21 cellular contexts compared by ENCODE assay signal in the genomic region with DNA sequence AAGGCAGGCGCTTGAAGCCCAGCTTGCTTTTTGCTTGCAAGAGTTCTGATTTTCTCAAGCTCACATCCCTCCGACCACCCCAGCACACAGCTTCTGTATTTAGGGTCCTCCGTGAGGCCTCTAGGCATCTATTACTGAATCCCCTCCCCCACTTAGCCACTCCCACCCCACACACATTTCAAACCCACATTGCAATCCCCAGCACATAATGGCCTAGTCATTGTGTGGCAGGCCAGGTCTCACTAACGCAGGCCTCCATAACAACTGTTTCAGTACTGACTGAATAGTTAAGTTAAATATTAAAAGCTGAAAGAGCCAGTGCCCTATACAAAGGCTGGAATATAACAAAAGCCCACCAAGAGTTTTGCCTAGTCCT.
"Had no signal": no experiment of that assay in that cellular context is flagged by ENCODE, and none has a peak within 500 bp of the region (broad histone marks: within the 10 kb centered on the region; RNA-seq: fewer than 3 reads in every experiment).

No MANE protein-coding gene starts in this region.

- H3K27me3 Mint-ChIP-seq: activated CD4-positive, alpha-beta T cell treated with anti-CD3 and anti-CD28 coated beads for 36 hours; activated CD8-positive, alpha-beta memory T cell treated with anti-CD3 and anti-CD28 coated beads, Interleukin-2, amount 10 ng/mL, durations not matched to agents 7 days and 5 days; activated CD8-positive, alpha-beta T cell treated with anti-CD3 and anti-CD28 coated beads for 36 hours; activated naive CD4-positive, alpha-beta T cell treated with anti-CD3 and anti-CD28 coated beads, Interleukin-2, amount 50 U/mL, for 24 hours; naive thymus-derived CD4-positive, alpha-beta T cell; stimulated activated naive CD8-positive, alpha-beta T cell treated with anti-CD3 and anti-CD28 coated beads, Interleukin-15, Interleukin-2, amounts not matched to agents 100 ng/mL and 50 ng/mL, for 24 hours had no signal

- H3K9me3 ChIP-seq: body of pancreas, gastrocnemius medialis, neutrophil, pancreas, tibial artery had no signal

- H3K4me1 Mint-ChIP-seq: activated CD4-positive, alpha-beta T cell treated with anti-CD3 and anti-CD28 coated beads for 36 hours; activated CD8-positive, alpha-beta memory T cell treated with anti-CD3 and anti-CD28 coated beads, Interleukin-2, amount 10 ng/mL, durations not matched to agents 7 days and 5 days; activated naive CD4-positive, alpha-beta T cell treated with anti-CD3 and anti-CD28 coated beads, Interleukin-2, amount 50 U/mL, for 24 hours; naive thymus-derived CD4-positive, alpha-beta T cell had no signal

- DNase-seq: activated CD4-positive, alpha-beta T cell treated with anti-CD3 and anti-CD28 coated beads for 36 hours; activated CD8-positive, alpha-beta memory T cell treated with anti-CD3 and anti-CD28 coated beads, Interleukin-2, amount 10 ng/mL, durations not matched to agents 7 days and 5 days; activated CD8-positive, alpha-beta T cell treated with anti-CD3 and anti-CD28 coated beads for 36 hours; activated gamma-delta T cell; activated T-cell treated with anti-CD3 and anti-CD28 coated beads for 4 hours; anterior cingulate cortex; body of pancreas; effector memory CD4-positive, alpha-beta T cell; gastrocnemius medialis; hypothalamus; naive thymus-derived CD4-positive, alpha-beta T cell; pancreas; stimulated activated CD4-positive, alpha-beta T cell treated with anti-CD3 and anti-CD28 coated beads, Interleukin-1b, Interleukin-23, amount 100 ng/mL, for 48 hours; T-helper 1 cell; tibial artery had no signal

- H3K36me3 Mint-ChIP-seq: activated CD8-positive, alpha-beta memory T cell treated with anti-CD3 and anti-CD28 coated beads, Interleukin-2, amount 10 ng/mL, durations not matched to agents 7 days and 5 days; activated naive CD4-positive, alpha-beta T cell treated with anti-CD3 and anti-CD28 coated beads, Interleukin-2, amount 50 U/mL, for 24 hours had no signal

- H3K27ac Mint-ChIP-seq: activated CD4-positive, alpha-beta T cell treated with anti-CD3 and anti-CD28 coated beads for 36 hours; activated CD8-positive, alpha-beta memory T cell treated with anti-CD3 and anti-CD28 coated beads, Interleukin-2, amount 10 ng/mL, durations not matched to agents 7 days and 5 days; activated CD8-positive, alpha-beta T cell treated with anti-CD3 and anti-CD28 coated beads for 36 hours; activated naive CD4-positive, alpha-beta T cell treated with anti-CD3 and anti-CD28 coated beads, Interleukin-2, amount 50 U/mL, for 24 hours; activated T-helper 1 cell treated with anti-CD3 and anti-CD28 coated beads, Interleukin-12 subunit alpha, Interleukin-12 subunit beta, Interleukin-2, Interleukin-4 antibody, amounts not matched to agents 30 ng/mL and 10 ng/mL and 1 ng/mL, durations not matched to agents 14 hours and 24 hours and 36 hours; stimulated activated naive CD8-positive, alpha-beta T cell treated with anti-CD3 and anti-CD28 coated beads, Interleukin-15, Interleukin-2, amounts not matched to agents 100 ng/mL and 50 ng/mL, for 24 hours had no signal

- H3K4me1 ChIP-seq: body of pancreas, gastrocnemius medialis, pancreas, tibial artery had no signal

- H3K27me3 ChIP-seq: body of pancreas, gastrocnemius medialis, neutrophil, pancreas, tibial artery had no signal

- H3K4me3 Mint-ChIP-seq: activated CD4-positive, alpha-beta T cell treated with anti-CD3 and anti-CD28 coated beads for 36 hours; activated CD8-positive, alpha-beta memory T cell treated with anti-CD3 and anti-CD28 coated beads, Interleukin-2, amount 10 ng/mL, durations not matched to agents 7 days and 5 days; activated CD8-positive, alpha-beta T cell treated with anti-CD3 and anti-CD28 coated beads for 36 hours; activated naive CD4-positive, alpha-beta T cell treated with anti-CD3 and anti-CD28 coated beads, Interleukin-2, amount 50 U/mL, for 24 hours; activated T-helper 1 cell treated with anti-CD3 and anti-CD28 coated beads, Interleukin-12 subunit alpha, Interleukin-12 subunit beta, Interleukin-2, Interleukin-4 antibody, amounts not matched to agents 30 ng/mL and 10 ng/mL and 1 ng/mL, durations not matched to agents 14 hours and 24 hours and 36 hours; naive thymus-derived CD4-positive, alpha-beta T cell; stimulated activated naive CD8-positive, alpha-beta T cell treated with anti-CD3 and anti-CD28 coated beads, Interleukin-15, Interleukin-2, amounts not matched to agents 100 ng/mL and 50 ng/mL, for 24 hours had no signal

- H3K36me3 ChIP-seq: gastrocnemius medialis, neutrophil, pancreas, tibial artery had no signal

- H3K9me3 Mint-ChIP-seq: activated CD8-positive, alpha-beta T cell treated with anti-CD3 and anti-CD28 coated beads for 36 hours; activated naive CD4-positive, alpha-beta T cell treated with anti-CD3 and anti-CD28 coated beads, Interleukin-2, amount 50 U/mL, for 24 hours; activated T-helper 1 cell treated with anti-CD3 and anti-CD28 coated beads, Interleukin-12 subunit alpha, Interleukin-12 subunit beta, Interleukin-2, Interleukin-4 antibody, amounts not matched to agents 30 ng/mL and 10 ng/mL and 1 ng/mL, durations not matched to agents 14 hours and 24 hours and 36 hours; stimulated activated naive CD8-positive, alpha-beta T cell treated with anti-CD3 and anti-CD28 coated beads, Interleukin-15, Interleukin-2, amounts not matched to agents 100 ng/mL and 50 ng/mL, for 24 hours had no signal

- H3K4me3 ChIP-seq: body of pancreas, gastrocnemius medialis, lung, pancreas, skin epidermis, tibial artery had no signal

- H3K27ac ChIP-seq: body of pancreas, gastrocnemius medialis, neutrophil, pancreas, skin epidermis, tibial artery had no signal
